9 cellular contexts compared by ENCODE assay signal in genomic region chr2:10009811-10010781, GRCh38. TPM values are rescaled to one million over a fixed set of nuclear protein-coding genes. Genes with fewer than 3 reads are reported as not detected.
DNase-seq lines count a peak whose midpoint lies in the region; TF ChIP-seq lines count a peak whose summit lies in the region.
"Had no signal": no experiment of that assay in that cellular context is flagged by ENCODE, and none has a peak within 500 bp of the region (broad histone marks: within the 10 kb centered on the region; RNA-seq: fewer than 3 reads in every experiment).

No MANE protein-coding gene starts in this region.

- no peaks in the 10 kb centered on the region for H3K79me2 ChIP-seq in SK-N-SH (ENCODE audit: insufficient read depth)

- H3K9me2 ChIP-seq in SK-N-SH: no peaks in the 10 kb centered on the region

- no peak overlapping the region for H2AFZ ChIP-seq in SK-N-SH (ENCODE audit: low read depth)

- H4K20me1 ChIP-seq in SK-N-SH (ENCODE audit: insufficient read depth): no peaks in the 10 kb centered on the region

- peaks cover 10% of the 10 kb centered on the region for H3K4me1 ChIP-seq in BE2C
- H3K4me1 ChIP-seq in SK-N-SH (ENCODE audit: control insufficient read depth in 1 of 2, insufficient read depth in 2 of 2, low read depth in 1 of 2, low read length in 1 of 2): peaks cover 6 to 51% of the 10 kb centered on the region in 2 experiments; a peak in 2 of 4 replicates
- H3K4me1 ChIP-seq in left ventricle myocardium inferior: peaks cover 45% of the 10 kb centered on the region

- H3K27ac ChIP-seq in SK-N-SH (ENCODE audit: low read depth in 2 of 2, low read length in 1 of 2): peak overlapping the region in 1 of 2 experiments; percentile 90; a peak in 2 of 4 replicates
- H3K27ac ChIP-seq in left ventricle myocardium inferior (replicated peaks): peak overlapping the region; percentile 85

- H3K9ac ChIP-seq in SK-N-SH: no peak overlapping the region

- H3K9me3 ChIP-seq in BE2C (no peaks in the 10 kb centered on the region; the same call in 1 of the 2 replicates), SK-N-SH (no peaks in the 10 kb centered on the region), left ventricle myocardium inferior (replicated peaks) (no peaks in the 10 kb centered on the region)

- H3K36me3 ChIP-seq in BE2C (no peaks in the 10 kb centered on the region), SK-N-SH (replicated peaks in 1 of 2; ENCODE audit: control insufficient read depth in 1 of 2, insufficient read depth in 2 of 2, low read length in 1 of 2) (no peaks in the 10 kb centered on the region), left ventricle myocardium inferior (no peaks in the 10 kb centered on the region)

- CTCF ChIA-PET in SK-N-SH (lab: Yijun Ruan, JAX): interaction anchor here (0.8 to 5.9 kb wide), 5 partner anchors 9 to 196 kb away, joined by 3 to 58 read pairs (median 5); no protein-coding TSS in a partner anchor

- TF ChIP-seq CTCF in BE2C (IDR thresholded peaks at IDR 0.05; ENCODE audit: low read depth, low read length) (no peak), SK-N-SH (IDR thresholded peaks at IDR 0.05) (no peak), left ventricle myocardium inferior (IDR thresholded peaks at IDR 0.05; ENCODE audit: borderline replicate concordance) (no peak), retinal pigment epithelial cell (conservative IDR thresholded peaks at IDR 0.05; ENCODE audit: low read depth, low read length) (no peak)

- H3K27me3 ChIP-seq in BE2C (no peaks in the 10 kb centered on the region), SK-N-SH (ENCODE audit: insufficient read depth) (no peaks in the 10 kb centered on the region), left ventricle myocardium inferior (ENCODE audit: low read depth) (no peaks in the 10 kb centered on the region)

- intact Hi-C loops in left ventricle myocardium inferior (cut with micrococcal nuclease): no loop called here

- TF ChIP-seq RAD21 in SK-N-SH (IDR thresholded peaks at IDR 0.05; ENCODE audit: low read length): no peak; the same call in 1 of the 2 replicates

- TF ChIP-seq EP300 in SK-N-SH (IDR thresholded peaks at IDR 0.05; ENCODE audit: borderline replicate concordance in 1 of 2, low read depth in 1 of 2, low read length in 1 of 2): peak in 1 of 2 experiments; percentile 67; a peak in 2 of 4 replicates

- POLR2A ChIA-PET in SK-N-SH (lab: Yijun Ruan, JAX): no interaction called here

- 83% methylated on average over 35 of the region's 36 CpGs for WGBS in SK-N-SH (ENCODE audit: low lambda C conversion rate)

- no peak overlapping the region for H3K4me3 ChIP-seq in BE2C (ENCODE audit: low read depth, low read length)
- no peak overlapping the region for H3K4me3 ChIP-seq in SK-N-SH (ENCODE audit: low read depth in 2 of 2, low read length in 1 of 2)
- H3K4me3 ChIP-seq in left ventricle myocardium inferior: no peak overlapping the region
- no peak overlapping the region for H3K4me3 ChIP-seq in retinal pigment epithelial cell (ENCODE audit: low read length)

- H3K4me2 ChIP-seq in SK-N-SH: peak overlapping the region; percentile 47; the same call in 1 of the 2 replicates

- peak; percentile 58 for DNase-seq in BE2C
- DNase-seq in SK-N-SH: peak; percentile 70
- DNase-seq in left ventricle myocardium inferior: peak; percentile 88
- DNase-seq in retinal pigment epithelial cell (ENCODE audit: low read depth): peak; percentile 27
- DNase-seq in SKM-1 (lab: John Stamatoyannopoulos, UW; ENCODE audit: unreplicated experiment): no peak
- DNase-seq in mesenteric fat pad (ENCODE audit: low spot score): no peak
- DNase-seq in activated CD4-positive, alpha-beta T cell treated with anti-CD3 and anti-CD28 coated beads, Interleukin-2, amount 50 U/mL, for 4 hours: no peak
- no peak for DNase-seq in NCI-H345 treated with DMSO at 0.1 percent for 48 hours (lab: John Stamatoyannopoulos, UW; ENCODE audit: unreplicated experiment)
- DNase-seq: NCI-H1436 treated with DMSO at 0.1 percent for 48 hours had no signal

- H3F3A ChIP-seq in SK-N-SH (replicated peaks; ENCODE audit: insufficient read depth): peaks cover 5% of the 10 kb centered on the region

TF ChIP-seq in SK-N-SH, 30 proteins besides CTCF, POLR2A, EP300 and RAD21 (continues in another document):
- TF ChIP-seq SIN3A (IDR thresholded peaks at IDR 0.05; ENCODE audit: borderline replicate concordance, low read depth, low read length) (no peak), MXI1 (IDR thresholded peaks at IDR 0.05; ENCODE audit: low read depth, low read length) (no peak), TAF1 (IDR thresholded peaks at IDR 0.05; ENCODE audit: borderline replicate concordance, low read depth, low read length) (no peak), PBX3 (IDR thresholded peaks at IDR 0.05) (no peak), ELF1 (IDR thresholded peaks at IDR 0.05) (no peak), RCOR1 (IDR thresholded peaks at IDR 0.05; ENCODE audit: low read length) (no peak), RXRA (IDR thresholded peaks at IDR 0.05; ENCODE audit: borderline replicate concordance, low read depth) (no peak), GABPA (IDR thresholded peaks at IDR 0.05; ENCODE audit: low read depth) (no peak), USF1 (IDR thresholded peaks at IDR 0.05; ENCODE audit: borderline replicate concordance, low read depth) (peak; percentile 38; the same call in 1 of the 2 replicates), USF2 (IDR thresholded peaks at IDR 0.05; ENCODE audit: borderline replicate concordance, low read depth, low read length) (no peak), NRF1 (IDR thresholded peaks at IDR 0.05; ENCODE audit: low read depth, low read length) (no peak), CHD2 (IDR thresholded peaks at IDR 0.05; ENCODE audit: low read length, partially characterized antibody) (no peak), IRF3 (IDR thresholded peaks at IDR 0.05; ENCODE audit: low read depth, low read length) (no peak), JUND (IDR thresholded peaks at IDR 0.05) (no peak), RFX5 (IDR thresholded peaks at IDR 0.05; ENCODE audit: low read length) (peak; percentile 75; the same call in 1 of the 2 replicates)

RNA-seq across cellular contexts. Expression of gene KLF11, which starts 33.3 kb away (rescaled TPM):
- polyA plus RNA-seq in BE2C (2012; ENCODE audit: insufficient read depth, insufficient read length, low read depth): 1.7 TPM
- polyA plus RNA-seq in SK-N-SH (2012; rRNA removed): 9.5 TPM in 2 replicates
- 8.3 and 8.8 TPM in 2 replicates for polyA plus RNA-seq in SK-N-SH (2012; cell fraction: cytosol; rRNA removed)
- 9.5 and 11.9 TPM in 2 replicates for polyA plus RNA-seq in SK-N-SH (2012; cell fraction: nucleus; rRNA removed)
- total RNA-seq in left ventricle myocardium inferior (20.8 TPM), mesenteric fat pad (66.7 TPM)

RNA-seq across cellular contexts. Expression of gene GRHL1, which starts 58.6 kb away (rescaled TPM):
- polyA plus RNA-seq in BE2C (2012; ENCODE audit: insufficient read depth, insufficient read length, low read depth): 2.1 TPM
- polyA plus RNA-seq in SK-N-SH (2012; rRNA removed): 1.0 and 1.6 TPM in 2 replicates
- 0.75 and 1.0 TPM in 2 replicates for polyA plus RNA-seq in SK-N-SH (2012; cell fraction: cytosol; rRNA removed)
- 2.5 and 4.3 TPM in 2 replicates for polyA plus RNA-seq in SK-N-SH (2012; cell fraction: nucleus; rRNA removed)
- 0.69 TPM for total RNA-seq in left ventricle myocardium inferior
- 18.0 TPM for total RNA-seq in mesenteric fat pad

Comparison
In these comparisons a context has a peak if more than half of its experiments do, and no peak if none do; other contexts are left out.
1. DNase-seq: peak in BE2C (single experiment), SK-N-SH (single experiment), left ventricle myocardium inferior (single experiment) and retinal pigment epithelial cell (single experiment); none in SKM-1 (single experiment), mesenteric fat pad (single experiment), activated CD4-positive, alpha-beta T cell treated with anti-CD3 and anti-CD28 coated beads, Interleukin-2, amount 50 U/mL, for 4 hours (0 of 2) and NCI-H345 treated with DMSO at 0.1 percent for 48 hours (single experiment).
2. RNA of gene GRHL1, which starts 58.6 kb away (total RNA-seq): 18.0 TPM in mesenteric fat pad (single experiment); 0.69 TPM in left ventricle myocardium inferior (single experiment); every median in the first group is over 10 times any median in the second.